Comparison of ENCODE assay signal across 19 cellular contexts in genomic region chr4:139912423-139912822, GRCh38.
"Had no signal": no experiment of that assay in that cellular context is flagged by ENCODE, and none has a peak within 500 bp of the region (broad histone marks: within the 10 kb centered on the region; RNA-seq: fewer than 3 reads in every experiment).

No MANE protein-coding gene starts in this region.

- H3K4me1 Mint-ChIP-seq: activated CD4-positive, alpha-beta T cell treated with anti-CD3 and anti-CD28 coated beads, Interleukin-2, amount 10 ng/mL, durations not matched to agents 7 days and 5 days; activated naive CD4-positive, alpha-beta T cell treated with anti-CD3 and anti-CD28 coated beads, Interleukin-2, amount 10 ng/mL, durations not matched to agents 7 days and 5 days had no signal

- H3K27me3 ChIP-seq: tibial artery had no signal

- H3K36me3 ChIP-seq: tibial artery had no signal

- H3K36me3 Mint-ChIP-seq: activated naive CD4-positive, alpha-beta T cell treated with anti-CD3 and anti-CD28 coated beads, Interleukin-2, amount 10 ng/mL, durations not matched to agents 7 days and 5 days had no signal

- H3K4me3 ChIP-seq: tibial artery had no signal

- DNase-seq: activated CD4-positive, alpha-beta T cell treated with anti-CD3 and anti-CD28 coated beads, Interleukin-2, amount 10 ng/mL, durations not matched to agents 7 days and 5 days; activated CD8-positive, alpha-beta T cell treated with anti-CD3 and anti-CD28 coated beads, Interleukin-2, amount 10 ng/mL, durations not matched to agents 7 days and 5 days; activated naive CD4-positive, alpha-beta T cell treated with anti-CD3 and anti-CD28 coated beads, Interleukin-2, amount 10 ng/mL, durations not matched to agents 7 days and 5 days; activated naive CD8-positive, alpha-beta T cell treated with anti-CD3 and anti-CD28 coated beads, Interleukin-2, amount 50 U/mL, for 24 hours; activated T-cell treated with anti-CD3 and anti-CD28 coated beads, Interleukin-2, amount 50 U/mL, for 24 hours; aorta; cerebellar nuclear complex; effector CD4-positive, alpha-beta T cell; foreskin melanocyte; hypothalamus; islet precursor cell; midbrain; nephron progenitor cell; nucleus accumbens; stimulated activated CD8-positive, alpha-beta memory T cell treated with anti-CD3 and anti-CD28 coated beads, Interleukin-4, amount 100 ng/mL, for 48 hours; stimulated activated naive CD4-positive, alpha-beta T cell; tibial artery had no signal

- H3K4me3 Mint-ChIP-seq: activated CD4-positive, alpha-beta T cell treated with anti-CD3 and anti-CD28 coated beads, Interleukin-2, amount 10 ng/mL, durations not matched to agents 7 days and 5 days; activated CD8-positive, alpha-beta T cell treated with anti-CD3 and anti-CD28 coated beads, Interleukin-2, amount 10 ng/mL, durations not matched to agents 7 days and 5 days; activated naive CD4-positive, alpha-beta T cell treated with anti-CD3 and anti-CD28 coated beads, Interleukin-2, amount 10 ng/mL, durations not matched to agents 7 days and 5 days; activated naive CD8-positive, alpha-beta T cell treated with anti-CD3 and anti-CD28 coated beads, Interleukin-2, amount 50 U/mL, for 24 hours; activated T-cell treated with anti-CD3 and anti-CD28 coated beads, Interleukin-2, amount 50 U/mL, for 24 hours; nephron progenitor cell had no signal

- ATAC-seq: activated CD8-positive, alpha-beta T cell treated with anti-CD3 and anti-CD28 coated beads, Interleukin-2, amount 10 ng/mL, durations not matched to agents 7 days and 5 days; activated naive CD8-positive, alpha-beta T cell treated with anti-CD3 and anti-CD28 coated beads, Interleukin-2, amount 50 U/mL, for 24 hours; esophagus mucosa; left lobe of liver had no signal

- H3K27ac ChIP-seq: tibial artery had no signal

- H3K27ac Mint-ChIP-seq: activated CD4-positive, alpha-beta T cell treated with anti-CD3 and anti-CD28 coated beads, Interleukin-2, amount 10 ng/mL, durations not matched to agents 7 days and 5 days; activated CD8-positive, alpha-beta T cell treated with anti-CD3 and anti-CD28 coated beads, Interleukin-2, amount 10 ng/mL, durations not matched to agents 7 days and 5 days; activated naive CD4-positive, alpha-beta T cell treated with anti-CD3 and anti-CD28 coated beads, Interleukin-2, amount 10 ng/mL, durations not matched to agents 7 days and 5 days; activated naive CD8-positive, alpha-beta T cell treated with anti-CD3 and anti-CD28 coated beads, Interleukin-2, amount 50 U/mL, for 24 hours; activated T-cell treated with anti-CD3 and anti-CD28 coated beads, Interleukin-2, amount 50 U/mL, for 24 hours; nephron progenitor cell had no signal

- H3K9me3 ChIP-seq: tibial artery had no signal

- H3K27me3 Mint-ChIP-seq: activated naive CD8-positive, alpha-beta T cell treated with anti-CD3 and anti-CD28 coated beads, Interleukin-2, amount 50 U/mL, for 24 hours; activated T-cell treated with anti-CD3 and anti-CD28 coated beads, Interleukin-2, amount 50 U/mL, for 24 hours had no signal

- H3K9me3 Mint-ChIP-seq: activated CD4-positive, alpha-beta T cell treated with anti-CD3 and anti-CD28 coated beads, Interleukin-2, amount 10 ng/mL, durations not matched to agents 7 days and 5 days; activated naive CD4-positive, alpha-beta T cell treated with anti-CD3 and anti-CD28 coated beads, Interleukin-2, amount 10 ng/mL, durations not matched to agents 7 days and 5 days; activated naive CD8-positive, alpha-beta T cell treated with anti-CD3 and anti-CD28 coated beads, Interleukin-2, amount 50 U/mL, for 24 hours; activated T-cell treated with anti-CD3 and anti-CD28 coated beads, Interleukin-2, amount 50 U/mL, for 24 hours; nephron progenitor cell had no signal
